Comparison of ENCODE assay signal across 1 cellular context in genomic region chr14:100670017-100670974, GRCh38.
A peak's percentile ranks its signal among the peaks of the same experiment; 100 is the strongest.
TF ChIP-seq lines count a peak whose summit lies in the region.

No MANE protein-coding gene starts in this region.

TF ChIP-seq in HepG2, 621 proteins besides CTCF, POLR2A, EP300 and RAD21 (continued from another document):
- TF ChIP-seq, protein P1, sequence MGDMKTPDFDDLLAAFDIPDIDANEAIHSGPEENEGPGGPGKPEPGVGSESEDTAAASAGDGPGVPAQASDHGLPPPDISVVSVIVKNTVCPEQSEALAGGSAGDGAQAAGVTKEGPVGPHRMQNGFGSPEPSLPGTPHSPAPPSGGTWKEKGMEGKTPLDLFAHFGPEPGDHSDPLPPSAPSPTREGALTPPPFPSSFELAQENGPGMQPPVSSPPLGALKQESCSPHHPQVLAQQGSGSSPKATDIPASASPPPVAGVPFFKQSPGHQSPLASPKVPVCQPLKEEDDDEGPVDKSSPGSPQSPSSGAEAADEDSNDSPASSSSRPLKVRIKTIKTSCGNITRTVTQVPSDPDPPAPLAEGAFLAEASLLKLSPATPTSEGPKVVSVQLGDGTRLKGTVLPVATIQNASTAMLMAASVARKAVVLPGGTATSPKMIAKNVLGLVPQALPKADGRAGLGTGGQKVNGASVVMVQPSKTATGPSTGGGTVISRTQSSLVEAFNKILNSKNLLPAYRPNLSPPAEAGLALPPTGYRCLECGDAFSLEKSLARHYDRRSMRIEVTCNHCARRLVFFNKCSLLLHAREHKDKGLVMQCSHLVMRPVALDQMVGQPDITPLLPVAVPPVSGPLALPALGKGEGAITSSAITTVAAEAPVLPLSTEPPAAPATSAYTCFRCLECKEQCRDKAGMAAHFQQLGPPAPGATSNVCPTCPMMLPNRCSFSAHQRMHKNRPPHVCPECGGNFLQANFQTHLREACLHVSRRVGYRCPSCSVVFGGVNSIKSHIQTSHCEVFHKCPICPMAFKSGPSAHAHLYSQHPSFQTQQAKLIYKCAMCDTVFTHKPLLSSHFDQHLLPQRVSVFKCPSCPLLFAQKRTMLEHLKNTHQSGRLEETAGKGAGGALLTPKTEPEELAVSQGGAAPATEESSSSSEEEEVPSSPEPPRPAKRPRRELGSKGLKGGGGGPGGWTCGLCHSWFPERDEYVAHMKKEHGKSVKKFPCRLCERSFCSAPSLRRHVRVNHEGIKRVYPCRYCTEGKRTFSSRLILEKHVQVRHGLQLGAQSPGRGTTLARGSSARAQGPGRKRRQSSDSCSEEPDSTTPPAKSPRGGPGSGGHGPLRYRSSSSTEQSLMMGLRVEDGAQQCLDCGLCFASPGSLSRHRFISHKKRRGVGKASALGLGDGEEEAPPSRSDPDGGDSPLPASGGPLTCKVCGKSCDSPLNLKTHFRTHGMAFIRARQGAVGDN (CRISPR knock-in tag; IDR thresholded peaks at IDR 0.05), result peak; percentile 69
- TF ChIP-seq POLR2AphosphoS2 (IDR thresholded peaks at IDR 0.05; ENCODE audit: low read depth, low read length), result no peak
- TF ChIP-seq ZNF709 (CRISPR knock-in tag; IDR thresholded peaks at IDR 0.05), result 0 out of 2 replicates have a peak, but pooled peaks have one; percentile 26
- no peak for TF ChIP-seq NPAS2 (CRISPR knock-in tag; IDR thresholded peaks at IDR 0.05; ENCODE audit: borderline replicate concordance)
- TF ChIP-seq, protein P2, sequence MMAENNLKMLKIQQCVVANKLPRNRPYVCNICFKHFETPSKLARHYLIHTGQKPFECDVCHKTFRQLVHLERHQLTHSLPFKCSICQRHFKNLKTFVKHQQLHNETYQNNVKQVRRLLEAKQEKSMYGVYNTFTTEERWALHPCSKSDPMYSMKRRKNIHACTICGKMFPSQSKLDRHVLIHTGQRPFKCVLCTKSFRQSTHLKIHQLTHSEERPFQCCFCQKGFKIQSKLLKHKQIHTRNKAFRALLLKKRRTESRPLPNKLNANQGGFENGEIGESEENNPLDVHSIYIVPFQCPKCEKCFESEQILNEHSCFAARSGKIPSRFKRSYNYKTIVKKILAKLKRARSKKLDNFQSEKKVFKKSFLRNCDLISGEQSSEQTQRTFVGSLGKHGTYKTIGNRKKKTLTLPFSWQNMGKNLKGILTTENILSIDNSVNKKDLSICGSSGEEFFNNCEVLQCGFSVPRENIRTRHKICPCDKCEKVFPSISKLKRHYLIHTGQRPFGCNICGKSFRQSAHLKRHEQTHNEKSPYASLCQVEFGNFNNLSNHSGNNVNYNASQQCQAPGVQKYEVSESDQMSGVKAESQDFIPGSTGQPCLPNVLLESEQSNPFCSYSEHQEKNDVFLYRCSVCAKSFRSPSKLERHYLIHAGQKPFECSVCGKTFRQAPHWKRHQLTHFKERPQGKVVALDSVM (CRISPR knock-in tag; IDR thresholded peaks at IDR 0.05), result no peak
- TF ChIP-seq HIC2 (CRISPR knock-in tag; IDR thresholded peaks at IDR 0.05; ENCODE audit: low read depth), result peak; percentile 74
- no peak for TF ChIP-seq SIN3B (IDR thresholded peaks at IDR 0.05; ENCODE audit: low read length)
- no peak for TF ChIP-seq ZNF556 (CRISPR knock-in tag; IDR thresholded peaks at IDR 0.05; ENCODE audit: borderline replicate concordance)
- peak; percentile 60; the same call in 1 of the 2 replicates for TF ChIP-seq HNRNPL (IDR thresholded peaks at IDR 0.05; ENCODE audit: low read depth, low read length)
- peak; percentile 84 for TF ChIP-seq ZNF629 (CRISPR knock-in tag; conservative IDR thresholded peaks at IDR 0.05)
- TF ChIP-seq ZNF564 (CRISPR knock-in tag; IDR thresholded peaks at IDR 0.05), result 0 out of 2 replicates have a peak, but pooled peaks have one; percentile 29
